19 cellular contexts compared by ENCODE assay signal in the genomic region with DNA sequence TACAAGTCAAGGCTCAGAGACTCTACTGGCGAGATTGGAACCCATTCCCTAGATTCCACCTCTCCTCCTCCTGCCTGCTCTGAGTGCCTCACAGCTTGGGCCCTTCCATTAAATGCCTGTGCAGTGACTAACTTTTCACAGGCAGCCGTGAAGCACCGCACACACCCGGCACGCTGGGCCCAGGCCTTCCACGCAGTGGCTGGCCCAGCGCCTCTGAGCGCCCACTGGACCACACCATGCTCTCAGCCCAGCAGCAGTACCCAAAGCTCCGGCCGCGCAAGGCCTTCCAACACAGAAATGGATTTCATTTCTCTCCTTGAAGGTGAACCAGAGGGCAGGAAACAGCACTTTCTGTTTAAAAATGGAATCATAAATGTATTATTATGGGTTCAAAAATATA. TPM values are rescaled to one million over a fixed set of nuclear protein-coding genes. Genes with fewer than 3 reads are reported as not detected.
A peak's percentile ranks its signal among the peaks of the same experiment; 100 is the strongest.
DNase-seq lines count a peak whose midpoint lies in the region; ATAC-seq, FAIRE-seq and TF ChIP-seq lines count a peak whose summit lies in the region.
"Had no signal": no experiment of that assay in that cellular context is flagged by ENCODE, and none has a peak within 500 bp of the region (broad histone marks: within the 10 kb centered on the region; RNA-seq: fewer than 3 reads in every experiment).

No MANE protein-coding gene starts in this region.

- TF ChIP-seq RAD21 in liver (IDR thresholded peaks at IDR 0.05) (no peak), HepG2 (CRISPR knock-in tag; IDR thresholded peaks at IDR 0.05) (no peak)

- no peak overlapping the region for H2AFZ ChIP-seq in HepG2 (ENCODE audit: low read length)
- H2AFZ ChIP-seq: PC-9 had no signal

- H3K36me3 ChIP-seq in liver (ENCODE audit: control insufficient read depth in 4 of 4, insufficient read depth in 3 of 4, low read depth in 1 of 4, low read length in 3 of 4) (peaks cover 0 to 6% (median 1%) of the 10 kb centered on the region in 4 donors), HepG2 (replicated peaks in 1 of 2; ENCODE audit: control insufficient read depth in 1 of 2, insufficient read depth in 2 of 2, low read length in 2 of 2) (peaks cover 0 to 7% of the 10 kb centered on the region in 2 experiments; a peak in 3 of 5 replicates), esophagus squamous epithelium (no peaks in the 10 kb centered on the region), sigmoid colon (no peaks in the 10 kb centered on the region), MG63 (no peaks in the 10 kb centered on the region)

- H3K27ac ChIP-seq in liver (ENCODE audit: low read depth in 1 of 2, low read length in 2 of 2) = peak overlapping the region; percentile 28 to 70
- H3K27ac ChIP-seq in HepG2 (ENCODE audit: extremely low read length, insufficient read depth, low read length) = no peak overlapping the region
- H3K27ac ChIP-seq in esophagus squamous epithelium = peak overlapping the region in 3 of 4 donors; percentile 25 to 70 (median 42)
- peak overlapping the region in 3 of 4 donors; percentile 26 to 50 (median 42) for H3K27ac ChIP-seq in sigmoid colon
- H3K27ac ChIP-seq: PC-9 had no signal

- no peak for DNase-seq in HepG2 (ENCODE audit: low spot score)
- DNase-seq in esophagus squamous epithelium (lab: John Stamatoyannopoulos, UW) = no peak
- no peak for DNase-seq in sigmoid colon
- DNase-seq in cerebellar cortex (ENCODE audit: low spot score) = no peak
- DNase-seq in HT-29 (ENCODE audit: low spot score) = no peak
- no peak for DNase-seq in NCI-H1417 (lab: John Stamatoyannopoulos, UW)
- DNase-seq in MG63 = no peak
- DNase-seq: CD4-positive, CD25-positive, alpha-beta regulatory T cell; DMS53; NCI-H1048; NCI-H345; NCI-H69; PC-9 had no signal

- TF ChIP-seq EP300 in HepG2 (IDR thresholded peaks at IDR 0.05; ENCODE audit: low read depth in 2 of 2, low read length in 2 of 2) (no peak), HepG2 (CRISPR knock-in tag; IDR thresholded peaks at IDR 0.05; ENCODE audit: borderline replicate concordance) (no peak), sigmoid colon (IDR thresholded peaks at IDR 0.05) (no peak)

- H3K4me3 ChIP-seq in liver (ENCODE audit: low read depth in 1 of 3, low read length in 3 of 3) = no peak overlapping the region
- no peak overlapping the region for H3K4me3 ChIP-seq in HepG2 (replicated peaks in 1 of 3; ENCODE audit: insufficient read depth in 1 of 3, low read depth in 2 of 3, low read length in 3 of 3)
- no peak overlapping the region for H3K4me3 ChIP-seq in esophagus squamous epithelium
- H3K4me3 ChIP-seq in sigmoid colon = no peak overlapping the region
- H3K4me3 ChIP-seq in MG63 = no peak overlapping the region
- H3K4me3 ChIP-seq: GM12878, K562, PC-9 had no signal

- 92% methylated on average over 11 of the region's 11 CpGs for WGBS in liver
- 100% methylated on average over 4 of the region's 11 CpGs for WGBS in HepG2 (ENCODE audit: low lambda C conversion rate)
- 96 to 100% methylated on average over 6 to 11 of the region's 11 CpGs for WGBS in esophagus squamous epithelium, 2 donors
- WGBS in sigmoid colon, 2 donors = 96 to 97% methylated on average over 11 of the region's 11 CpGs

- no peak for FAIRE-seq in HepG2 (lab: Jason Lieb, UNC)
- FAIRE-seq: A204.1, GM12878, GM18507, K562 had no signal

- BruUV-seq in HepG2 (replicated peaks; lab: Mats Ljungman, UMichigan) = no TSS peak

- no peak for TF ChIP-seq POLR2A in HepG2 (IDR thresholded peaks at IDR 0.05; ENCODE audit: insufficient read depth in 1 of 2, low read depth in 2 of 2, low read length in 2 of 2)
- TF ChIP-seq POLR2A in esophagus squamous epithelium (IDR thresholded peaks at IDR 0.05) = no peak
- no peak for TF ChIP-seq POLR2A in sigmoid colon (IDR thresholded peaks at IDR 0.05)

- TF ChIP-seq CTCF in liver (IDR thresholded peaks at IDR 0.05; ENCODE audit: low read depth, low read length, missing input control) (no peak), HepG2 (CRISPR knock-in tag; IDR thresholded peaks at IDR 0.05) (no peak), esophagus squamous epithelium (IDR thresholded peaks at IDR 0.05) (no peak), sigmoid colon (IDR thresholded peaks at IDR 0.05) (no peak)

- H4K20me1 ChIP-seq in HepG2 (ENCODE audit: insufficient read depth, low read length) = peaks cover 8% of the 10 kb centered on the region; the same call in 1 of the 2 replicates

- H3K4me1 ChIP-seq in liver (ENCODE audit: control insufficient read depth in 4 of 4, insufficient read depth in 4 of 4, low read length in 3 of 4) (peaks cover 4 to 35% (median 18%) of the 10 kb centered on the region in 4 donors), HepG2 (ENCODE audit: insufficient read depth, low read length) (no peaks in the 10 kb centered on the region), esophagus squamous epithelium (peaks cover 0 to 8% (median 0%) of the 10 kb centered on the region in 3 donors), sigmoid colon (peaks cover 0 to 17% (median 8%) of the 10 kb centered on the region in 4 donors)

- POLR2A ChIA-PET in HepG2 (lab: Yijun Ruan, JAX) = no interaction called here

- H3K9me3 ChIP-seq in liver (ENCODE audit: control insufficient read depth in 4 of 4, low read length in 3 of 4) (no peaks in the 10 kb centered on the region), HepG2 (ENCODE audit: low read length) (no peaks in the 10 kb centered on the region), esophagus squamous epithelium (no peaks in the 10 kb centered on the region), sigmoid colon (no peaks in the 10 kb centered on the region), MG63 (no peaks in the 10 kb centered on the region)

- in situ Hi-C loops in HepG2 (cut with HindIII; ENCODE audit: extremely low pct_ligation_motif_present, low pct_unique_long_range_greater_than_20kb) = no loop called here

- no peak for ATAC-seq in HepG2
- ATAC-seq: HCT116 had no signal

- CTCF ChIA-PET in HepG2 (lab: Yijun Ruan, JAX; ENCODE audit: low intra/inter-chr PET ratio, low total read pairs) = no interaction called here

- no peak overlapping the region for H3K4me2 ChIP-seq in HepG2 (ENCODE audit: low read depth, low read length)
- H3K4me2 ChIP-seq: PC-9 had no signal

- H3K27me3 ChIP-seq in liver (ENCODE audit: control insufficient read depth in 4 of 4, insufficient read depth in 4 of 4, low read length in 3 of 4) (no peaks in the 10 kb centered on the region), HepG2 (ENCODE audit: control insufficient read depth in 1 of 2, insufficient read depth in 2 of 2, low read length in 2 of 2) (no peaks in the 10 kb centered on the region), esophagus squamous epithelium (no peaks in the 10 kb centered on the region), sigmoid colon (no peaks in the 10 kb centered on the region), MG63 (no peaks in the 10 kb centered on the region)

- H3K79me2 ChIP-seq in HepG2 (ENCODE audit: insufficient read depth, low read length) = peaks cover 32% of the 10 kb centered on the region

- intact Hi-C loops in HepG2 (cut with micrococcal nuclease; ENCODE audit: unreplicated experiment) = no loop called here
- intact Hi-C loops in esophagus squamous epithelium (cut with DNase I) = no loop called here
- intact Hi-C loops in sigmoid colon (cut with DNase I) = no loop called here

- H3K9ac ChIP-seq in liver (ENCODE audit: low read depth in 1 of 2, low read length in 2 of 2) = no peak overlapping the region
- H3K9ac ChIP-seq in HepG2 (ENCODE audit: insufficient read depth, low read depth, low read length) = no peak overlapping the region

TF ChIP-seq in liver, 16 proteins besides CTCF, POLR2A, EP300 and RAD21 (continues in another document):
- TF ChIP-seq FOXA1 (IDR thresholded peaks at IDR 0.05) = no peak
- no peak for TF ChIP-seq EGR1 (IDR thresholded peaks at IDR 0.05; ENCODE audit: low read depth in 2 of 2)
- no peak for TF ChIP-seq RXRA (IDR thresholded peaks at IDR 0.05)

RNA-seq across cellular contexts. Expression of gene RAB20, which starts 26.0 kb away (rescaled TPM):
- 10 to 100 TPM in 1 of 2 donors, 1 to 10 TPM in 1; 9.8 to 31.0 TPM for total RNA-seq in liver
- polyA plus RNA-seq in liver = 10 to 100 TPM; 19.3 to 36.9 TPM
- total RNA-seq in HepG2 (2016; rRNA removed; fragmentation: Illumina TruSeq; extraction: Trizol) = 15.2 and 15.6 TPM in 2 replicates
- 5.8 and 6.2 TPM in 2 replicates for total RNA-seq in HepG2 (2016; cell fraction: cytosol; rRNA removed; fragmentation: Illumina TruSeq; extraction: Trizol; ENCODE audit: low read depth)
- total RNA-seq in HepG2 (2016; cell fraction: insoluble cytoplasmic fraction; rRNA removed; fragmentation: Illumina TruSeq; extraction: Trizol) = 13.5 and 15.3 TPM in 2 replicates
- 12.0 and 13.1 TPM in 2 replicates for total RNA-seq in HepG2 (2016; cell fraction: membrane; rRNA removed; fragmentation: Illumina TruSeq; extraction: Trizol)
- 6.5 and 7.9 TPM in 2 replicates for total RNA-seq in HepG2 (2016; cell fraction: nucleus; rRNA removed; fragmentation: Illumina TruSeq; extraction: Trizol)
- polyA plus RNA-seq in HepG2 (2011; rRNA removed) = 27.3 and 30.5 TPM in 2 replicates
- polyA plus RNA-seq in HepG2 (2011; cell fraction: cytosol; rRNA removed) = 28.4 and 39.0 TPM in 2 replicates
- 12.0 and 13.8 TPM in 2 replicates for polyA plus RNA-seq in HepG2 (2011; cell fraction: nucleus; rRNA removed)
- polyA plus RNA-seq in HepG2 (2012) = 14.6 and 20.9 TPM in 2 replicates
- 4.5 and 5.9 TPM in 2 replicates for polyA plus RNA-seq in HepG2 (2016; cell fraction: cytosol; fragmentation: Illumina TruSeq; extraction: Trizol; ENCODE audit: low read depth)
- 13.3 and 15.2 TPM in 2 replicates for polyA plus RNA-seq in HepG2 (2016; cell fraction: insoluble cytoplasmic fraction; fragmentation: Illumina TruSeq; extraction: Trizol; ENCODE audit: low read depth)
- polyA plus RNA-seq in HepG2 (2016; cell fraction: membrane; fragmentation: Illumina TruSeq; extraction: Trizol; ENCODE audit: low read depth) = 7.5 and 8.5 TPM in 2 replicates
- polyA plus RNA-seq in HepG2 (2016; cell fraction: nucleus; fragmentation: Illumina TruSeq; extraction: Trizol; ENCODE audit: insufficient read depth, low read depth) = 9.6 and 9.8 TPM in 2 replicates
- polyA minus RNA-seq in HepG2 (2011; rRNA and poly(A)+ RNA removed; ENCODE audit: low replicate concordance) = 7.5 and 23.0 TPM in 2 replicates
- polyA minus RNA-seq in HepG2 (2011; cell fraction: cytosol; rRNA and poly(A)+ RNA removed) = 12.6 and 15.1 TPM in 2 replicates
- polyA minus RNA-seq in HepG2 (2011; cell fraction: nucleus; rRNA and poly(A)+ RNA removed) = 8.2 TPM in 2 replicates
- 1 to 10 TPM; 1.3 to 7.2 (median 4.3) TPM for total RNA-seq in esophagus squamous epithelium
- total RNA-seq in sigmoid colon = 10 to 100 TPM in 3 of 4 donors, 1 to 10 TPM in 1; 6.9 to 21.3 (median 15.1) TPM
- polyA plus RNA-seq in sigmoid colon = 10 to 100 TPM; 48.8 to 61.7 (median 59.5) TPM
- total RNA-seq in HT-29 (2014; rRNA removed; shearing (Covaris generic)) = 145 and 147 TPM in 2 replicates
- total RNA-seq in MG63 (2014; rRNA removed; shearing (Covaris generic); ENCODE audit: low replicate concordance) = 0.36 and 1.3 TPM in 2 replicates
- total RNA-seq: CD4-positive, CD25-positive, alpha-beta regulatory T cell had no signal
